In the genomic region with DNA sequence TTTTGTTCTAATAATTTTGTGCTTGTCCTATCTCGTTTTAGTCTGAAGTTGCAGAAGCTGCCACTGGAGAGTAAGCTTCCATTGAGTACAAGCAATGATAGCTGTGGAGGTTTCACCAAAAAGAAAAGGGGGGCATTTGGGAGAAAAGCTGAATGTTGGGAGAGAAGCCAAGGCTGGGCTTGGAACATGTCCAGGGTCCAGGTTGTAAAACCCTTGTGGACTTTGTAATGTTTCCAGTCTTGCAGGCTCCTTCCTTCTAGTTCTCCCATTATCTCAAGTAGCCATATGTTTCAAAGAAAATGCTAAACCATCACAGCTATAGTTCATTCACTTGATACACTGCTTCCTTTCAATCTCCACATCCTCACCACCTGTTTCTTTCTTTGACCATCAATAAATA, we compare ENCODE assay signal across 25 cellular contexts.
"Had no signal": no experiment of that assay in that cellular context is flagged by ENCODE, and none has a peak within 500 bp of the region (broad histone marks: within the 10 kb centered on the region; RNA-seq: fewer than 3 reads in every experiment).

No MANE protein-coding gene starts in this region.

- H3K9me3 ChIP-seq: esophagus squamous epithelium, gastroesophageal sphincter, heart left ventricle, left lung, lower lobe of right lung had no signal

- H3K36me3 Mint-ChIP-seq: mesothelial cell of epicardium had no signal

- ATAC-seq: effector memory CD8-positive, alpha-beta T cell; esophagus mucosa; foreskin keratinocyte; gastroesophageal sphincter; heart left ventricle; left cardiac atrium; left lung; left ventricle myocardium superior; lower lobe of right lung had no signal

- H3K27me3 ChIP-seq: esophagus squamous epithelium, foreskin keratinocyte, gastroesophageal sphincter, heart left ventricle, hepatocyte, left lung had no signal

- DNase-seq: dermis blood vessel endothelial cell; effector CD8-positive, alpha-beta T cell; effector memory CD8-positive, alpha-beta T cell; endodermal cell; erythroblast; esophagus squamous epithelium; foreskin keratinocyte; heart left ventricle; hypothalamus; left cardiac atrium; left lung; left ventricle myocardium superior; lower lobe of right lung; mesenchymal stem cell had no signal

- H3K36me3 ChIP-seq: esophagus squamous epithelium, gastroesophageal sphincter, heart left ventricle, left lung, lower lobe of right lung had no signal

- H3K4me3 ChIP-seq: coronary artery, esophagus squamous epithelium, gastroesophageal sphincter, heart left ventricle, hepatocyte, left lung, lower lobe of right lung had no signal

- FAIRE-seq: colon, endometrium, frontal cortex, islet of Langerhans, keratinocyte had no signal

- H3K27ac Mint-ChIP-seq: effector memory CD8-positive, alpha-beta T cell; endodermal cell; mesothelial cell of epicardium had no signal

- H3K27ac ChIP-seq: coronary artery, epithelial cell of prostate, esophagus squamous epithelium, foreskin keratinocyte, gastroesophageal sphincter, heart left ventricle, hepatocyte, left lung, lower lobe of right lung had no signal

- H3K4me1 Mint-ChIP-seq: endodermal cell, mesothelial cell of epicardium had no signal

- H3K9me3 Mint-ChIP-seq: effector memory CD8-positive, alpha-beta T cell; endodermal cell; mesothelial cell of epicardium had no signal

- H3K4me1 ChIP-seq: esophagus squamous epithelium, foreskin keratinocyte, gastroesophageal sphincter, heart left ventricle, left lung, lower lobe of right lung had no signal

- H3K4me3 Mint-ChIP-seq: effector memory CD8-positive, alpha-beta T cell; endodermal cell; mesothelial cell of epicardium had no signal
